In genomic region chr1:95217371-95217770, GRCh38 we compare ENCODE assay signal across 18 cellular contexts.
"Had no signal": no experiment of that assay in that cellular context is flagged by ENCODE, and none has a peak within 500 bp of the region (broad histone marks: within the 10 kb centered on the region; RNA-seq: fewer than 3 reads in every experiment).

No MANE protein-coding gene starts in this region.

- H3K9me3 ChIP-seq: SK-N-SH had no signal

- DNase-seq: Kasumi-1; NCI-H1092; NCI-H1436 treated with DMSO at 0.1 percent for 48 hours; NCI-H1694; NCI-H187 treated with DMSO at 0.1 percent for 48 hours; NCI-H2029 treated with DMSO at 0.1 percent for 48 hours; NCI-H2107; NCI-H345; NCI-H446 treated with DMSO at 0.1 percent for 48 hours; NCI-H510A treated with DMSO at 0.1 percent for 48 hours; NCI-H526; NCI-H748 treated with DMSO at 0.1 percent for 48 hours; NK-92 treated with Interleukin-12 subunit alpha and Interleukin-12 subunit beta, amount 100 ng/mL, for 24 hours; PC-3; SHP77; SK-N-SH; SW 1271; T-cell had no signal
